10 cellular contexts compared by ENCODE assay signal in the genomic region with DNA sequence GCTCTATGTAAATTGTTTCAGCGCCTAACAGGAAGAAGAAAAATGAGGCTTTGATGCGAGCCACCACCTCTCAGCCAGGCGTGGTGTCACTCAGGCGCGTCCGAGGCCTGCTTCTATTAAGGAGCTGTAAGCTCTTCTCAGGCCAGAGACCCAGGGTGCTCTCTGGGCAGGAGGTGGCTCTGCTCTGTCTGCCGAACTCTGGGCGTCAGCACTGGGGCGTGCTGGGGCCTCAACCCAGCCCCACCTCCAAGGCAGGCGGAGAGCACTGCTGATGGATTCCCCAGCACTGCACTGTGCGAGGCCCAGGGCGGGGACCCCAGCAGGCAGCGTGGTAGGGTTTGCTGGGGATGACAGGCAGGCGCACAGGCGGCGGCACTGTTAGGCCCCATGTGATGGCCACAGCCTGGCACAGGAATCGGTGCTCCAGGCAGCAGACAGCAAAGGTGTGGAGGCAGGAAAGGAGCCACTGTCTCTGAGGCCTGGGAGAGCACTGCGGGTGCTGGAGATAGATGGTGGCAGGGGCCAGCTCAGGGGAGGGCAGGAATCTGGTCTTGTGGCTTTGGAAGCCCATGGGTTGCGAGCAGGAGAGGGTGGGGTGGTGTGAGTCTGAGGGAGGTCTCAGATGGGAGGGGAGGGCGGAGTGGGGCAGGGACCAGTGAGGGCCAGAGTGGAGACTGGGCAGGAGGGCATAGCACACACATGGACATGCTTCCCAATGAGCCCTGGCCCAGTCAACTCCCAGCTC.
A peak's percentile ranks its signal among the peaks of the same experiment; 100 is the strongest.
DNase-seq lines count a peak whose midpoint lies in the region; ATAC-seq and TF ChIP-seq lines count a peak whose summit lies in the region.
"Had no signal": no experiment of that assay in that cellular context is flagged by ENCODE, and none has a peak within 500 bp of the region (broad histone marks: within the 10 kb centered on the region; RNA-seq: fewer than 3 reads in every experiment).

No MANE protein-coding gene starts in this region.

- peak overlapping the region in 3 of 4 donors; percentile 9 to 68 (median 36) for H3K27ac ChIP-seq in Peyer's patch
- H3K27ac ChIP-seq: neutrophil, thoracic aorta had no signal

- no peaks in the 10 kb centered on the region for H3K9me3 Mint-ChIP-seq in mesothelial cell of epicardium

- TF ChIP-seq CTCF in GM10266 (IDR thresholded peaks at IDR 0.05; ENCODE audit: control insufficient read depth, insufficient read depth, low read depth, missing control alignments) (no peak), Peyer's patch (IDR thresholded peaks at IDR 0.05) (no peak), mesothelial cell of epicardium (IDR thresholded peaks at IDR 0.05; ENCODE audit: unreplicated experiment) (no peak)

- no peak overlapping the region for H3K4me3 ChIP-seq in Peyer's patch
- H3K4me3 ChIP-seq: thoracic aorta had no signal

- H3K4me1 Mint-ChIP-seq in mesothelial cell of epicardium = peaks cover 73% of the 10 kb centered on the region

- DNase-seq in GM10266 (ENCODE audit: extremely low spot score) = peak; percentile 76
- peak in 2 of 3 donors; percentile 75 to 78 for DNase-seq in Peyer's patch
- DNase-seq in mesothelial cell of epicardium (ENCODE audit: low spot score in 2 of 2, unreplicated experiment in 2 of 2) = no peak
- DNase-seq in stimulated activated CD4-positive, alpha-beta T cell treated with anti-CD3 and anti-CD28 coated beads, Interleukin-4, amount 100 ng/mL, for 1 hour = no peak
- DNase-seq in SK-N-DZ (ENCODE audit: low spot score) = no peak
- DNase-seq in activated effector memory CD4-positive, alpha-beta T cell treated with anti-CD3 and anti-CD28 coated beads, Interleukin-2, amount 50 U/mL, for 16 hours = no peak

- no peaks in the 10 kb centered on the region for H3K27me3 Mint-ChIP-seq in mesothelial cell of epicardium (ENCODE audit: low read depth)

- peak overlapping the region; percentile 88 for H3K27ac Mint-ChIP-seq in mesothelial cell of epicardium

- peaks cover 0 to 31% (median 7%) of the 10 kb centered on the region in 4 donors for H3K4me1 ChIP-seq in Peyer's patch

- TF ChIP-seq POLR2A in Peyer's patch (IDR thresholded peaks at IDR 0.05) = no peak

- no peaks in the 10 kb centered on the region for H3K27me3 ChIP-seq in Peyer's patch
- H3K27me3 ChIP-seq: neutrophil had no signal

- no peaks in the 10 kb centered on the region for H3K9me3 ChIP-seq in Peyer's patch
- H3K9me3 ChIP-seq: neutrophil, thoracic aorta had no signal

- H3K36me3 ChIP-seq in Peyer's patch = no peaks in the 10 kb centered on the region
- H3K36me3 ChIP-seq: thoracic aorta had no signal

- ATAC-seq in GM21447 (IDR thresholded peaks at IDR 0.05; ENCODE audit: unreplicated experiment) (peak; percentile 75), GM18873 (IDR thresholded peaks at IDR 0.05; ENCODE audit: low FRiP score, unreplicated experiment) (no peak)

- H3K36me3 Mint-ChIP-seq in mesothelial cell of epicardium = peaks cover 3% of the 10 kb centered on the region

- no peak overlapping the region for H3K4me3 Mint-ChIP-seq in mesothelial cell of epicardium

Comparison
In these comparisons a context has a peak if more than half of its experiments do, and no peak if none do; other contexts are left out.
1. DNase-seq: peak in GM10266 (single experiment) and Peyer's patch (2 of 3); none in mesothelial cell of epicardium (0 of 2), stimulated activated CD4-positive, alpha-beta T cell treated with anti-CD3 and anti-CD28 coated beads, Interleukin-4, amount 100 ng/mL, for 1 hour (single experiment), SK-N-DZ (single experiment) and activated effector memory CD4-positive, alpha-beta T cell treated with anti-CD3 and anti-CD28 coated beads, Interleukin-2, amount 50 U/mL, for 16 hours (single experiment).